ENCODE assay signal across 1 cellular context in the genomic region with DNA sequence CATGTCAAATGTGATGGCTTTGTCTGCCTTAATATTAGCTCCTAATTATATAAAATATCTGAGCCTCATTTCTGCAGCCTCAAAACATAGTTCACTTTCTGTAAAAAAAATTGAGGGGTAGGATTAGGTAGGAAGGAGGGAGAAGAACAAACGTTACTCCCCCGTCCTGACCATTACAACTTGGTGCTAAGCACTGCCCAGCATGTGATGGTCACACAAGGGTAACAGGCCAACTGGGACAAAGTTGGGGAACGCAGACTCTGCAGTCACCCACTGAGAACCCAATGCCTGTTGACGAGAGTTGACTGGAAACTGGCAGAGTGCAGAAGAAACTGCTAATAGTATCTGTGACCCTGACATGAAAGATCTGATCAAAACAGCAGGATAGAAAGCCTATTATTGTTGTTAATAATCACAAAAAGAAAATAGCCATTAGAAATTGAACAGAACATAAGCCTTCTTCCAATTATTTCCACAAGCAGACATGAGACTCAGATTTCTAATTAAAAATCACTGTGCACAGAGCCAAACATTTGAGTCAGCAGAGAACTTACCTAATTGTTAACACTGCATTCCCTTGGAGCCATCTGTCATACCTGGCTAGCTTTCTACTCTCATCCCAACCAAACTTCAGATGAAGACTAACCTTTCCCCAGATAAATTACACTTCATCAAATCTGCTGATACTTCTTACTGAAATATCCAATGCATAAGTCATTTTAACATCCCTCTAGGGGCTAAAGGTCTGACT.
TF ChIP-seq lines count a peak whose summit lies in the region.

No MANE protein-coding gene starts in this region.

TF ChIP-seq in K562, 482 proteins besides CTCF, POLR2A, EP300 and RAD21 (continued from another document):
- TF ChIP-seq, protein P1, sequence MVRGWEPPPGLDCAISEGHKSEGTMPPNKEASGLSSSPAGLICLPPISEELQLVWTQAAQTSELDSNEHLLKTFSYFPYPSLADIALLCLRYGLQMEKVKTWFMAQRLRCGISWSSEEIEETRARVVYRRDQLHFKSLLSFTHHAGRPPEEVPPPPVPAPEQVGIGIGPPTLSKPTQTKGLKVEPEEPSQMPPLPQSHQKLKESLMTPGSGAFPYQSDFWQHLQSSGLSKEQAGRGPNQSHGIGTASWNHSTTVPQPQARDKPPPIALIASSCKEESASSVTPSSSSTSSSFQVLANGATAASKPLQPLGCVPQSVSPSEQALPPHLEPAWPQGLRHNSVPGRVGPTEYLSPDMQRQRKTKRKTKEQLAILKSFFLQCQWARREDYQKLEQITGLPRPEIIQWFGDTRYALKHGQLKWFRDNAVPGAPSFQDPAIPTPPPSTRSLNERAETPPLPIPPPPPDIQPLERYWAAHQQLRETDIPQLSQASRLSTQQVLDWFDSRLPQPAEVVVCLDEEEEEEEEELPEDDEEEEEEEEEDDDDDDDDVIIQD (CRISPR knock-in tag; IDR thresholded peaks at IDR 0.05), result no peak
- peak; percentile 21 for TF ChIP-seq KDM5B (IDR thresholded peaks at IDR 0.05; ENCODE audit: insufficient replicate concordance, low read depth, low read length)
